In the genomic region with DNA sequence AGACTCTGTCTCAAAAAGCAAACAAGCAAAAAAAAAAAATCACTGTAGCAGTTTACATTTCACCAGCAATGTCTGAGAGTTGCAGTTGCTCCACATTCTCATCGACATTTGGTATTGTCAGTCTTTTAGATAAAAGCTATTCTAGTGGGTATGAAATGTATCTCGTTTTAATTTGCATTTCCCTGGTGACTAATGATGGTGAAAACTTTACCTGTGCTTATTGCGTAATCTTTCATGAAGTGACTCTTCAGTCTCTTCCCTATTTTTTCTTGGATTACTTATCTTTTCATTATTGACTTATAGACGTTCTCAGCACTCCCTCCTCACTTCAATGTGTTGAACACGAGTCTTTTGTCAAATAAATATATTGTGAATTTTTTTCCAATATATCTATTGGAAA, we compare ENCODE assay signal across 22 cellular contexts. TPM values are rescaled to one million over a fixed set of nuclear protein-coding genes. Genes with fewer than 3 reads are reported as not detected.
"Had no signal": no experiment of that assay in that cellular context is flagged by ENCODE, and none has a peak within 500 bp of the region (broad histone marks: within the 10 kb centered on the region; RNA-seq: fewer than 3 reads in every experiment).

No MANE protein-coding gene starts in this region.

- H3K9me3 Mint-ChIP-seq: activated naive CD8-positive, alpha-beta T cell treated with anti-CD3 and anti-CD28 coated beads, Interleukin-2, amount 50 U/mL, for 24 hours; activated T-cell treated with anti-CD3 and anti-CD28 coated beads, Interleukin-2, amount 50 U/mL, for 24 hours; T-helper 1 cell treated with Interleukin-12 subunit alpha and Interleukin-12 subunit beta and Interleukin-4 antibody, amounts not matched to agents 30 μg/mL and 1 μg/mL, for 36 hours had no signal

- H3K4me3 ChIP-seq: ascending aorta, body of pancreas, cardiac muscle cell had no signal

- ATAC-seq: activated CD4-positive, CD25-positive, alpha-beta regulatory T cell treated with anti-CD3 and anti-CD28 coated beads, Interleukin-2, amount 50 U/mL, for 24 hours; activated CD8-positive, alpha-beta T cell treated with anti-CD3 and anti-CD28 coated beads, Interleukin-2, amount 10 ng/mL, durations not matched to agents 7 days and 5 days; activated naive CD4-positive, alpha-beta T cell treated with anti-CD3 and anti-CD28 coated beads, Interleukin-2, amount 50 U/mL, for 72 hours; activated naive CD8-positive, alpha-beta T cell treated with anti-CD3 and anti-CD28 coated beads, Interleukin-2, amount 50 U/mL, for 24 hours; body of pancreas had no signal

- H3K4me3 Mint-ChIP-seq: activated CD8-positive, alpha-beta T cell treated with anti-CD3 and anti-CD28 coated beads, Interleukin-2, amount 10 ng/mL, durations not matched to agents 7 days and 5 days; activated naive CD8-positive, alpha-beta T cell treated with anti-CD3 and anti-CD28 coated beads, Interleukin-2, amount 50 U/mL, for 24 hours; activated T-cell treated with anti-CD3 and anti-CD28 coated beads, Interleukin-2, amount 50 U/mL, for 24 hours; activated T-helper 1 cell treated with anti-CD3 and anti-CD28 coated beads, Interleukin-12 subunit alpha, Interleukin-12 subunit beta, Interleukin-2, Interleukin-4 antibody, amounts not matched to agents 30 ng/mL and 10 ng/mL and 1 ng/mL, durations not matched to agents 14 hours and 24 hours and 36 hours; T-helper 1 cell treated with Interleukin-12 subunit alpha and Interleukin-12 subunit beta and Interleukin-4 antibody, amounts not matched to agents 30 μg/mL and 1 μg/mL, for 36 hours had no signal

- FAIRE-seq: RCC 7860 had no signal

- H3K36me3 ChIP-seq: ascending aorta, cardiac muscle cell had no signal

- H3K27ac ChIP-seq: ascending aorta, body of pancreas, cardiac muscle cell had no signal

- H3K4me1 Mint-ChIP-seq: activated naive CD8-positive, alpha-beta T cell treated with anti-CD3 and anti-CD28 coated beads, Interleukin-2, amount 50 U/mL, for 24 hours had no signal

- H3K27me3 ChIP-seq: ascending aorta, body of pancreas, cardiac muscle cell had no signal

- H3K4me1 ChIP-seq: ascending aorta, body of pancreas had no signal

- H3K36me3 Mint-ChIP-seq: activated naive CD4-positive, alpha-beta T cell treated with anti-CD3 and anti-CD28 coated beads, Interleukin-2, amount 50 U/mL, for 72 hours had no signal

- H3K9me3 ChIP-seq: ascending aorta, body of pancreas had no signal

- H3K27ac Mint-ChIP-seq: activated CD8-positive, alpha-beta T cell treated with anti-CD3 and anti-CD28 coated beads, Interleukin-2, amount 10 ng/mL, durations not matched to agents 7 days and 5 days; activated naive CD4-positive, alpha-beta T cell treated with anti-CD3 and anti-CD28 coated beads, Interleukin-2, amount 50 U/mL, for 72 hours; activated naive CD8-positive, alpha-beta T cell treated with anti-CD3 and anti-CD28 coated beads, Interleukin-2, amount 50 U/mL, for 24 hours; activated T-cell treated with anti-CD3 and anti-CD28 coated beads, Interleukin-2, amount 50 U/mL, for 24 hours; activated T-helper 1 cell treated with anti-CD3 and anti-CD28 coated beads, Interleukin-12 subunit alpha, Interleukin-12 subunit beta, Interleukin-2, Interleukin-4 antibody, amounts not matched to agents 30 ng/mL and 10 ng/mL and 1 ng/mL, durations not matched to agents 14 hours and 24 hours and 36 hours; T-helper 1 cell treated with Interleukin-12 subunit alpha and Interleukin-12 subunit beta and Interleukin-4 antibody, amounts not matched to agents 30 μg/mL and 1 μg/mL, for 36 hours had no signal

- DNase-seq: activated CD4-positive, alpha-beta T cell treated with anti-CD3 and anti-CD28 coated beads for 4 hours; activated CD8-positive, alpha-beta T cell treated with anti-CD3 and anti-CD28 coated beads, Interleukin-2, amount 10 ng/mL, durations not matched to agents 7 days and 5 days; activated effector memory CD4-positive, alpha-beta T cell treated with anti-CD3 and anti-CD28 coated beads, Interleukin-2, amount 50 U/mL, for 16 hours; activated naive CD4-positive, alpha-beta T cell treated with Interleukin-2 at 50 U/mL for 16 hours; activated naive CD8-positive, alpha-beta T cell treated with anti-CD3 and anti-CD28 coated beads, Interleukin-2, amount 50 U/mL, for 24 hours; activated T-cell treated with anti-CD3 and anti-CD28 coated beads, Interleukin-2, amount 50 U/mL, for 24 hours; amniotic stem cell; body of pancreas; NCI-H1092; NCI-H1417; NCI-H2029; NCI-H2107; NCI-H524; SHP77 treated with DMSO at 0.1 percent for 48 hours had no signal

RNA-seq across cellular contexts. Expression of gene CLSTN2, which starts 37.2 kb away (rescaled TPM):
- total RNA-seq: activated CD8-positive, alpha-beta T cell treated with anti-CD3 and anti-CD28 coated beads, Interleukin-2, amount 10 ng/mL, durations not matched to agents 7 days and 5 days; activated naive CD4-positive, alpha-beta T cell treated with anti-CD3 and anti-CD28 coated beads, Interleukin-2, amount 50 U/mL, for 72 hours; activated T-helper 1 cell treated with anti-CD3 and anti-CD28 coated beads, Interleukin-12 subunit alpha, Interleukin-12 subunit beta, Interleukin-2, Interleukin-4 antibody, amounts not matched to agents 30 ng/mL and 10 ng/mL and 1 ng/mL, durations not matched to agents 14 hours and 24 hours and 36 hours; SK-MEL-5 had no signal
